In genomic region chr20:1335961-1336698, GRCh38 we compare ENCODE assay signal across 1 cellular context.
TF ChIP-seq lines count a peak whose summit lies in the region.

No MANE protein-coding gene starts in this region.

TF ChIP-seq in GM23338, 12 proteins besides CTCF, POLR2A, EP300 and RAD21 (continued from another document):
- TF ChIP-seq REST (IDR thresholded peaks at IDR 0.05; ENCODE audit: unreplicated experiment) (no peak), EZH2phosphoT487 (IDR thresholded peaks at IDR 0.05; ENCODE audit: unreplicated experiment) (no peak)
TF ChIP-seq in GM23338: peak in this region for 0.
